17 cellular contexts compared by ENCODE assay signal in the genomic region with DNA sequence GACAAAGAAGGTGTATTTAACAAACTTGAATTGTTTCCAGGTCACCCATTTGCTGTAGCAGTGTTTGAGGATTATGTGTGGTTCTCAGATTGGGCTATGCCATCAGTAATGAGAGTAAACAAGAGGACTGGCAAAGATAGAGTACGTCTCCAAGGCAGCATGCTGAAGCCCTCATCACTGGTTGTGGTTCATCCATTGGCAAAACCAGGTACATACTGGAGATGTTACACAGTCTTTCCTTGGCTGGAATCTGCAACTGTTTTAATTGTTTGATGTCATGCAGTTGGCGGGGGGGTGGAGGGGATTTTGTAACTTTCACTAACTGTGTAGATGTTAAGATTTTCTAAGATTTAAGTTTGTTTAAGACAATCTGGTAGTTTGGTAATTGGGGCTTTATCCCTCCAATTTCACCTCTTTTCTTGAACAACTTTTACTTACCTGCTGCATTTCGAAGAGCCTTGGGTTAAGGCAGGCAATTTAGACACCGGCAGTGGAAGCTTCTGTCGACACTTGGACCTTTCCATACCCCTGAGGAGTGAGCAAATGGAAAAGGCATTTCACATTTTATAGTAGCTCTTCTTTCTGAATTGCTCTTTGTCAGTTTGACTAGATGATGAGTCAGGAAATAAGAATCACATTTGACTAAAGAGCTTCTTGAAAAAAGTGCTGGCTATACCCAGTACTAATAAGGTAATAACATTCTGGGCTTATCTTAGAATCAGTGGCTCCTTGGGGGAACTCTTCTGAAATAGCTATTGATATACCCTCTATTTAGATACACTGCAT.
DNase-seq lines count a peak whose midpoint lies in the region; ATAC-seq and TF ChIP-seq lines count a peak whose summit lies in the region.
"Had no signal": no experiment of that assay in that cellular context is flagged by ENCODE, and none has a peak within 500 bp of the region (broad histone marks: within the 10 kb centered on the region; RNA-seq: fewer than 3 reads in every experiment).

No MANE protein-coding gene starts in this region.

- no peaks in the 10 kb centered on the region for H3K9me3 ChIP-seq in hepatocyte (ENCODE audit: low read depth)
- H3K9me3 ChIP-seq: gastroesophageal sphincter, neutrophil, vagina had no signal

- H4K20me1 ChIP-seq in hepatocyte (ENCODE audit: insufficient read depth, poor library complexity, severe bottlenecking): no peaks in the 10 kb centered on the region

- 65% methylated on average over 5 of the region's 5 CpGs for WGBS in hepatocyte (ENCODE audit: low lambda C conversion rate, missing lambda C conversion rate)

- H3K4me2 ChIP-seq in hepatocyte: no peak overlapping the region

- peak overlapping the region; percentile 76 for H3K27ac Mint-ChIP-seq in HFFc6
- H3K27ac Mint-ChIP-seq: activated naive CD8-positive, alpha-beta T cell had no signal

- H3K36me3 ChIP-seq in ACC112 (ENCODE audit: insufficient read depth, low read length) (no peaks in the 10 kb centered on the region), hepatocyte (replicated peaks; ENCODE audit: insufficient read depth, low read depth) (no peaks in the 10 kb centered on the region)
- H3K36me3 ChIP-seq: gastroesophageal sphincter, neutrophil, vagina had no signal

- H3K9me2 ChIP-seq in hepatocyte (replicated peaks; ENCODE audit: insufficient read depth): no peaks in the 10 kb centered on the region

- CTCF ChIA-PET in GM10248 (lab: Yijun Ruan, JAX): interaction anchor here (1.0 to 2.0 kb wide), 4 partner anchors 11 to 558 kb away, joined by 4 to 5 read pairs (median 4); no protein-coding TSS in a partner anchor

- ATAC-seq in left ventricle myocardium superior: no peak
- ATAC-seq: gastroesophageal sphincter, HCT116 had no signal

- intact Hi-C loops in left ventricle myocardium superior (cut with micrococcal nuclease): loop anchor here (5.0 kb wide), 1 partner anchor 558 kb away; no protein-coding TSS in a partner anchor

- H3K4me3 ChIP-seq in ACC112 (ENCODE audit: low read depth, low read length) (no peak overlapping the region), astrocyte of the cerebellum (ENCODE audit: low read depth, low read length) (no peak overlapping the region), hepatocyte (no peak overlapping the region)
- H3K4me3 ChIP-seq: coronary artery, gastroesophageal sphincter, vagina had no signal

- in situ Hi-C loops in astrocyte of the cerebellum (cut with HindIII; ENCODE audit: low sequenced_read_pairs): no loop called here

- no peaks in the 10 kb centered on the region; the same call in none of the 2 replicates for H3K27me3 Mint-ChIP-seq in HFFc6 (ENCODE audit: insufficient read depth)

- peak overlapping the region; percentile 79 for H3K4me3 Mint-ChIP-seq in HFFc6
- H3K4me3 Mint-ChIP-seq: activated naive CD8-positive, alpha-beta T cell had no signal

- H3K27me3 ChIP-seq in ACC112 (ENCODE audit: insufficient read depth, low read length) (no peaks in the 10 kb centered on the region), hepatocyte (no peaks in the 10 kb centered on the region)
- H3K27me3 ChIP-seq: gastroesophageal sphincter, neutrophil, vagina had no signal

- TF ChIP-seq CTCF in HFFc6 (IDR thresholded peaks at IDR 0.05) (no peak), astrocyte of the cerebellum (IDR thresholded peaks at IDR 0.05; ENCODE audit: low read depth, low read length, missing control alignments) (no peak), hepatocyte (IDR thresholded peaks at IDR 0.05; ENCODE audit: poor library complexity) (no peak), GM10248 (IDR thresholded peaks at IDR 0.05; ENCODE audit: control extremely low read depth, extremely low read depth, low read depth, missing control alignments) (no peak)

- peak; percentile 81 for DNase-seq in HFFc6
- DNase-seq in astrocyte of the cerebellum (ENCODE audit: low read depth): peak; percentile 11
- peak; percentile 33 for DNase-seq in hepatocyte (ENCODE audit: low spot score)
- DNase-seq in left ventricle myocardium superior: no peak
- DNase-seq in NCI-H69 (lab: John Stamatoyannopoulos, UW): no peak
- no peak for DNase-seq in effector CD8-positive, alpha-beta T cell (lab: John Stamatoyannopoulos, UW)
- DNase-seq in GM10248 (ENCODE audit: extremely low spot score): no peak
- DNase-seq: NCI-H1048, NCI-H524, Right ventricle myocardium superior had no signal

- H3K4me1 Mint-ChIP-seq in HFFc6 (ENCODE audit: low read depth): peaks cover 40% of the 10 kb centered on the region

- H3K4me1 ChIP-seq in ACC112 (ENCODE audit: control insufficient read depth, insufficient read depth, low read length, unreplicated experiment) (peaks cover 17% of the 10 kb centered on the region), hepatocyte (ENCODE audit: insufficient read depth) (no peaks in the 10 kb centered on the region)
- H3K4me1 ChIP-seq: gastroesophageal sphincter, vagina had no signal

- POLR2A ChIA-PET in GM10248 (lab: Yijun Ruan, JAX): interaction anchor here (0.6 kb wide), 1 partner anchor 276 kb away, joined by 3 read pairs; no protein-coding TSS in a partner anchor

- H3K79me2 ChIP-seq in ACC112 (ENCODE audit: control insufficient read depth, insufficient read depth, low read length, unreplicated experiment) (no peaks in the 10 kb centered on the region), hepatocyte (no peaks in the 10 kb centered on the region)

- H2AFZ ChIP-seq in ACC112 (ENCODE audit: low read length, unreplicated experiment) (peak overlapping the region; percentile 13), hepatocyte (no peak overlapping the region)

- no peak overlapping the region for H3K27ac ChIP-seq in ACC112 (ENCODE audit: low read depth, low read length)
- peak overlapping the region; percentile 37 for H3K27ac ChIP-seq in hepatocyte
- H3K27ac ChIP-seq: coronary artery, gastroesophageal sphincter, neutrophil, vagina had no signal

- no peaks in the 10 kb centered on the region for H3K36me3 Mint-ChIP-seq in HFFc6 (ENCODE audit: low read depth)
- H3K36me3 Mint-ChIP-seq: activated naive CD8-positive, alpha-beta T cell had no signal

- no peaks in the 10 kb centered on the region for H3K9me3 Mint-ChIP-seq in HFFc6

Comparison
In these comparisons a context has a peak if more than half of its experiments do, and no peak if none do; other contexts are left out.
1. DNase-seq: peak in HFFc6 (single experiment), astrocyte of the cerebellum (single experiment) and hepatocyte (single experiment); none in left ventricle myocardium superior (single experiment), NCI-H69 (single experiment), effector CD8-positive, alpha-beta T cell (single experiment) and GM10248 (single experiment).